ENCODE assay signal across 22 cellular contexts in the genomic region with DNA sequence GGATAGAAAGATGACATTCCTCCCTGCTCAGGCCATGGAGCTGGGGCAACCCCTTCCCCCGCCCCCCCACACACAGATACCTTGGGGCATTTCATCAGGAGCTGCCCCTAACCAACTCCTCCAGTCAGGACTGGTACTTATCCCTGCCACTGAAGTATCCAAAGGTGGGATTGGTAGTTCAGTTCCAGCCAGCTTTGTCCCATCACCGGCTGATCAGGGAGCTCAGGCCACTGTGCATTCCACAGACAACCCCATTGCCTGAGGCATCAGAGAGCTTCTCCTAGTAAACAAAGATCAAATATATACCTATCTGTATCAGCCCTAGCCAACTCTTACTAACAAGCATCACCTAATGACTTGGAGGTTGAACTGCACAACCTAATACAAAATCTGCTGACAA.
"Had no signal": no experiment of that assay in that cellular context is flagged by ENCODE, and none has a peak within 500 bp of the region (broad histone marks: within the 10 kb centered on the region; RNA-seq: fewer than 3 reads in every experiment).

No MANE protein-coding gene starts in this region.

- DNase-seq: stimulated activated CD4-positive, alpha-beta T cell treated with anti-CD3 and anti-CD28 coated beads, Interleukin-2, amount 100 ng/mL, for 48 hours; stimulated activated CD4-positive, alpha-beta T cell treated with anti-CD3 and anti-CD28 coated beads, Interleukin-4, amount 100 ng/mL, for 1 hour; stimulated activated CD4-positive, alpha-beta T cell treated with anti-CD3 and anti-CD28 coated beads, Interleukin-4, amount 100 ng/mL, for 24 hours; stimulated activated CD4-positive, alpha-beta T cell treated with anti-CD3 and anti-CD28 coated beads, Interleukin-4, amount 100 ng/mL, for 4 hours; stimulated activated CD8-positive, alpha-beta memory T cell treated with anti-CD3 and anti-CD28 coated beads, Interleukin-4, amount 100 ng/mL, for 48 hours; stimulated activated naive B cell treated with anti-CD40 and anti-IgM and Interleukin-4, amounts not matched to agents 10 μg/mL and 1 μg/mL and 100 μg/mL, for 72 hours; stimulated activated naive CD4-positive, alpha-beta T cell; stimulated activated naive CD4-positive, alpha-beta T cell treated with Interleukin-2 at 50 U/mL for 16 hours; stimulated activated naive CD8-positive, alpha-beta T cell treated with anti-CD3 and anti-CD28 coated beads, Interleukin-15, amount 100 ng/mL, for 72 hours; stimulated activated naive CD8-positive, alpha-beta T cell treated with anti-CD3 and anti-CD28 coated beads, Interleukin-15, Interleukin-2, amounts not matched to agents 100 U/mL and 50 U/mL, for 24 hours; stomach; substantia nigra; testis; thyroid gland; tibial artery; transverse colon; trophoblast cell; upper lobe of left lung; upper lobe of right lung; uterus had no signal

- ATAC-seq: stimulated activated effector memory CD8-positive, alpha-beta T cell treated with anti-CD3 and anti-CD28 coated beads, Interleukin-12 subunit alpha, Interleukin-12 subunit beta, amount 100 ng/mL, for 72 hours; stimulated activated memory B cell treated with anti-CD40 and anti-IgM and Interleukin-4, amounts not matched to agents 10 μg/mL and 1 μg/mL and 100 μg/mL, for 72 hours; stimulated activated naive B cell treated with anti-CD40 and anti-IgM and Interleukin-4, amounts not matched to agents 10 μg/mL and 1 μg/mL and 100 μg/mL, for 72 hours; stimulated activated naive CD8-positive, alpha-beta T cell treated with anti-CD3 and anti-CD28 coated beads, Interleukin-15, amount 100 ng/mL, for 72 hours; stimulated activated naive CD8-positive, alpha-beta T cell treated with anti-CD3 and anti-CD28 coated beads, Interleukin-15, Interleukin-2, amounts not matched to agents 100 U/mL and 50 U/mL, for 24 hours; upper lobe of right lung had no signal
